In the genomic region with DNA sequence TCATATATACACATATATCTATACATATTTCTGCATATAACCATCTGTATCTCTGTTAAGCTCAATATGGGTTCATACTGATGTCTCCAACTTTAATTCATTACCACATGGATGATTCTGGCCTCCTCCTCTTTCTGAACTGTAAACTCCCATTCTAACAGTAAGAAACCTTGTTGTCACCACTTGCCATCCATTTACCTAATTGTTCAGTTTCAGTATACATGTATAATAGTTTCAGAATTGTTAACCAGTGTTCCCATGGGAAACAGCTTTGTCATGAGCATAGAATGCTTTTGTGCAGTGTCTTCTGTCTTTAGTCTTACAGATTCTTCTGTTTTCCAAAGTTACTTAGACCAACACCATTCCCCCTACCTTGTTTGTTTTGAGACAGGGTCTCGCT, we compare ENCODE assay signal across 11 cellular contexts. TPM values are rescaled to one million over a fixed set of nuclear protein-coding genes. Genes with fewer than 3 reads are reported as not detected.
DNase-seq lines count a peak whose midpoint lies in the region; ATAC-seq and TF ChIP-seq lines count a peak whose summit lies in the region.
"Had no signal": no experiment of that assay in that cellular context is flagged by ENCODE, and none has a peak within 500 bp of the region (broad histone marks: within the 10 kb centered on the region; RNA-seq: fewer than 3 reads in every experiment).

No MANE protein-coding gene starts in this region.

- DNase-seq in substantia nigra (lab: John Stamatoyannopoulos, UW) (no peak), superior temporal gyrus (ENCODE audit: extremely low spot score) (no peak), NCI-H2081 treated with DMSO at 0.1 percent for 48 hours (lab: John Stamatoyannopoulos, UW) (no peak), mucosa of descending colon (no peak)
- DNase-seq: activated gamma-delta T cell treated with Interleukin-2 at 50 U/mL for 16 hours, NCI-H2171 had no signal

- peak; percentile 66 for ATAC-seq in GM18505 (IDR thresholded peaks at IDR 0.05; ENCODE audit: unreplicated experiment)
- ATAC-seq in GM19452 (IDR thresholded peaks at IDR 0.05; ENCODE audit: unreplicated experiment) = peak; percentile 79
- ATAC-seq in HG02870 (IDR thresholded peaks at IDR 0.05; ENCODE audit: unreplicated experiment) = peak; percentile 68
- ATAC-seq in HG03558 (IDR thresholded peaks at IDR 0.05; ENCODE audit: extremely low read depth, unreplicated experiment) = peak; percentile 51
- ATAC-seq in mucosa of descending colon = no peak

- no peak overlapping the region for H3K4me3 ChIP-seq in mucosa of descending colon

- no peaks in the 10 kb centered on the region for H3K36me3 ChIP-seq in mucosa of descending colon (ENCODE audit: low read depth)

- no peak for TF ChIP-seq CTCF in mucosa of descending colon (IDR thresholded peaks at IDR 0.05)

- no peaks in the 10 kb centered on the region for H3K9me3 ChIP-seq in mucosa of descending colon

- H3K27ac ChIP-seq in substantia nigra (ENCODE audit: low read depth, low read length, poor library complexity, severe bottlenecking) = no peak overlapping the region
- H3K27ac ChIP-seq: HL-60 had no signal

- TF ChIP-seq POLR2A in GM18505 (IDR thresholded peaks at IDR 0.05; ENCODE audit: borderline replicate concordance, extremely low read depth, insufficient read depth, insufficient read length) = no peak

- no peaks in the 10 kb centered on the region for H3K4me1 ChIP-seq in mucosa of descending colon (ENCODE audit: low read depth)

- intact Hi-C loops in mucosa of descending colon (cut with DNase I, micrococcal nuclease) = no loop called here

RNA-seq across cellular contexts. Expression of gene SLC9A6, which starts 35.9 kb away (rescaled TPM):
- total RNA-seq in mucosa of descending colon = 10 to 100 TPM; 12.6 to 17.3 (median 13.1) TPM

RNA-seq across cellular contexts. Expression of gene MMGT1, which starts 47.4 kb away (rescaled TPM):
- total RNA-seq in mucosa of descending colon = 10 to 100 TPM; 23.3 to 33.2 (median 25.0) TPM
